2 cellular contexts compared by ENCODE assay signal in the genomic region with DNA sequence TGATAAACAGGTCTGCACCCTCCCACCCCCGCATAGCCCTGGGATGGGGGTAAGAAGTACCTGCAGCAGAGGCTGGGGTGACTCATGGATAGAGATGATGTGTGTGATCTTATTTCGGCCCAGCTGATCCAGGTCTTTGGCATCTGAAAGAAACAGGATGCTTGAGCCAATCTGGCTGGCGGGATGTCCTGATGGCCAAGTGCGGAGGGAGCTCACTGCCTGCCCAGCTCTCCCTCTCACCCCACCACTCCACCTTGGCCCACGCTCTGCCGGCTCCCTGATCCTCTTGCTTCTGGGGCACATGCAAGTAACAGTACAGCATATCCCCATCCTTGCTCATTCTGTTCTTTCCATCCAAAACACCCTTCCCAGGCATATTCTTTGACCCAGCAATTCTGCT.
TF ChIP-seq lines count a peak whose summit lies in the region.

No MANE protein-coding gene starts in this region.

TF ChIP-seq in K562, 482 proteins besides CTCF, POLR2A, EP300 and RAD21:
- TF ChIP-seq EGR1 (conservative IDR thresholded peaks at IDR 0.05), result peak; percentile 36; the same call in 1 of the 2 replicates
- TF ChIP-seq BCOR (IDR thresholded peaks at IDR 0.05), result no peak
TF ChIP-seq in K562: peak in this region for 1.

TF ChIP-seq in GM12891, 5 proteins besides CTCF, POLR2A, EP300 and RAD21:
- TF ChIP-seq SPI1 (IDR thresholded peaks at IDR 0.05; ENCODE audit: low read depth, low read length) (no peak), POU2F2 (IDR thresholded peaks at IDR 0.05; ENCODE audit: low read depth, low read length) (no peak)
